ENCODE assay signal across 26 cellular contexts in genomic region chr15:33040501-33040900, GRCh38.
"Had no signal": no experiment of that assay in that cellular context is flagged by ENCODE, and none has a peak within 500 bp of the region (broad histone marks: within the 10 kb centered on the region; RNA-seq: fewer than 3 reads in every experiment).

No MANE protein-coding gene starts in this region.

- H3K4me3 ChIP-seq: colonic mucosa, esophagus muscularis mucosa, gastroesophageal sphincter, heart left ventricle, hepatocyte, left lung, pancreas, right lobe of liver, smooth muscle cell, testis, tibial nerve, upper lobe of left lung had no signal

- H3K36me3 ChIP-seq: colonic mucosa, esophagus muscularis mucosa, gastroesophageal sphincter, heart left ventricle, left lung, neutrophil, pancreas, right lobe of liver, upper lobe of left lung had no signal

- ATAC-seq: foreskin keratinocyte; gastroesophageal sphincter; heart left ventricle; left cardiac atrium; left lung; natural killer cell treated with Interleukin-12 subunit alpha and Interleukin-12 subunit beta and Interleukin-15 and Interleukin-18, amount 100 ng/mL, for 72 hours; pancreas; right lobe of liver had no signal

- H3K4me1 Mint-ChIP-seq: naive B cell, neural crest cell had no signal

- H3K4me1 ChIP-seq: colonic mucosa, foreskin keratinocyte, heart left ventricle, left lung, right lobe of liver, tibial nerve, upper lobe of left lung had no signal

- H3K27me3 ChIP-seq: colonic mucosa, esophagus muscularis mucosa, foreskin keratinocyte, gastroesophageal sphincter, heart left ventricle, hepatocyte, left lung, pancreas, right lobe of liver, testis, tibial nerve, upper lobe of left lung had no signal

- H3K9me3 Mint-ChIP-seq: neural crest cell had no signal

- H3K27ac Mint-ChIP-seq: dendritic cell treated with granulocyte-macrophage colony-stimulating factor and Interleukin-4, amounts not matched to agents 40 ng/mL and 50 ng/mL, for 4 days; naive B cell; natural killer cell treated with Interleukin-12 subunit alpha and Interleukin-12 subunit beta and Interleukin-15 and Interleukin-18, amount 100 ng/mL, for 72 hours had no signal

- H3K4me3 Mint-ChIP-seq: dendritic cell treated with granulocyte-macrophage colony-stimulating factor and Interleukin-4, amounts not matched to agents 40 ng/mL and 50 ng/mL, for 4 days; naive B cell; natural killer cell treated with Interleukin-12 subunit alpha and Interleukin-12 subunit beta and Interleukin-15 and Interleukin-18, amount 100 ng/mL, for 72 hours; neural crest cell had no signal

- H3K9me3 ChIP-seq: colonic mucosa, neutrophil, pancreas, right lobe of liver, testis, upper lobe of left lung had no signal

- H3K27ac ChIP-seq: colonic mucosa, esophagus muscularis mucosa, foreskin keratinocyte, gastroesophageal sphincter, heart left ventricle, hepatocyte, left lung, neutrophil, pancreas, right lobe of liver, testis, tibial nerve, upper lobe of left lung had no signal

- DNase-seq: colonic mucosa; effector memory CD4-positive, alpha-beta T cell; foreskin keratinocyte; heart left ventricle; left cardiac atrium; left lung; naive B cell; pancreas; right lobe of liver; stimulated activated CD4-positive, alpha-beta T cell treated with anti-CD3 and anti-CD28 coated beads, Interleukin-12 subunit alpha, Interleukin-12 subunit beta, amount 100 ng/mL, for 4 hours; stimulated activated CD4-positive, alpha-beta T cell treated with anti-CD3 and anti-CD28 coated beads, Interleukin-1b, Interleukin-23, amount 100 ng/mL, for 48 hours; stimulated activated CD4-positive, alpha-beta T cell treated with anti-CD3 and anti-CD28 coated beads, Interleukin-4, amount 100 ng/mL, for 1 hour; stimulated activated CD8-positive, alpha-beta memory T cell treated with anti-CD3 and anti-CD28 coated beads, Interleukin-4, amount 100 ng/mL, for 48 hours; stimulated activated naive CD4-positive, alpha-beta T cell; substantia nigra; testis; upper lobe of left lung had no signal
